Comparison of ENCODE assay signal across 10 cellular contexts in the genomic region with DNA sequence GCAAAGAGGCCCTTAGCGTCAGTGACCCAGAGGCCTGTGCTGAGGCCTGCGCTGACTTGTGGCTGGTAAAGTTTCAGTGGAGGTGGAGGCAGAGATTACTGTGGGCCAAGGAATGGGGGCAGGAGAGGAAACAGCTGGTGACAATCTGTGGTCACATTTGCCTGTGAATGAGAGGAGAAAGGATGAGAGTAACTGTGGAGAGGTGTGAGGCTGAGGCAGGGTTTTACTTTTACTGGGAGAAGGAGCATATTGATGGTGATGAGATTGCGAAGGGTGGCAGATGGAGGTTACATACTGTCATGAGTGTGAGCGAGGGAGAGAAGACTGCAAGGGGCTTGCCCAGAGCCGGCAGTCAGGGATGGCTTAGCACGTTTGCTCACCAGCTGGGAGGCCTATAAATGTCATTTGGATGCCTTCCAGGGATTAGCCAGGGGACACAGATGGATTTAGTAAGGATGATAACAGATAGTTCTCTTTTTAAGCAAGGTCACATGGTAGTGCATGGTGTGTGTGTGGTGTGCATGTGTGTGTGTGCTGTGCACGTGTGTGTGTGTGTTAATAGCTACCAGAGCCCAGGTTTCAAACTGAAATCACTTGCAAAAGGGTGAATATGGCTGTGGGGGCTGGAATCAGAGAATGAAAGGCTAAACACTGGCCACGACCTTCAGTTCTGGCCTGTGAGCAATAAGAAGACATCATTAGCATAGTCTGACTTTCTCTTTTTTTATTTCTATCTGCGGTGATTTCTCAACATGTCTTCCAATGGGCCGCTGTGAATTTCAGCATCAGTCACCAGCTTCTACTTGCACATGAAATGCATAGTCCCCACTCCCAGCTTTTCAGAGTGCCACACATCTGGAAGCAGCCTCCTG.
A peak's percentile ranks its signal among the peaks of the same experiment; 100 is the strongest.
DNase-seq lines count a peak whose midpoint lies in the region; TF ChIP-seq lines count a peak whose summit lies in the region.
"Had no signal": no experiment of that assay in that cellular context is flagged by ENCODE, and none has a peak within 500 bp of the region (broad histone marks: within the 10 kb centered on the region; RNA-seq: fewer than 3 reads in every experiment).

No MANE protein-coding gene starts in this region.

- H3K27ac ChIP-seq in BLaER1 treated with 17β-estradiol and CSF1 and Interleukin-3, amounts not matched to agents 10 nM and 100 nM = no peak overlapping the region

- peaks cover 0 to 6% (median 0%) of the 10 kb centered on the region in 11 experiments; a peak in 2 of 22 replicates for H4K20me1 ChIP-seq in BLaER1 treated with 17β-estradiol and CSF1 and Interleukin-3, amounts not matched to agents 10 nM and 100 nM

- H3K9me3 Mint-ChIP-seq in HFFc6 = no peaks in the 10 kb centered on the region; the same call in 1 of the 2 replicates

- H3K4me1 ChIP-seq in BLaER1 treated with 17β-estradiol and CSF1 and Interleukin-3, amounts not matched to agents 10 nM and 100 nM = peaks cover 28 to 63% (median 59%) of the 10 kb centered on the region in 10 experiments

- no peak overlapping the region for H3K4me3 ChIP-seq in BLaER1 treated with 17β-estradiol and CSF1 and Interleukin-3, amounts not matched to agents 10 nM and 100 nM

- H3K4me1 Mint-ChIP-seq in HFFc6 (ENCODE audit: low read depth) = peaks cover 42% of the 10 kb centered on the region

- peaks cover 18% of the 10 kb centered on the region for H3K36me3 Mint-ChIP-seq in HFFc6 (ENCODE audit: low read depth)
- H3K36me3 Mint-ChIP-seq: memory B cell had no signal

- no peaks in the 10 kb centered on the region for H3K36me3 ChIP-seq in BLaER1 treated with 17β-estradiol and CSF1 and Interleukin-3, amounts not matched to agents 10 nM and 100 nM

- no peak for TF ChIP-seq CTCF in HFFc6 (IDR thresholded peaks at IDR 0.05)

- no peaks in the 10 kb centered on the region for H3K27me3 Mint-ChIP-seq in HFFc6 (ENCODE audit: insufficient read depth)

- H3K27ac Mint-ChIP-seq in HFFc6 = peak overlapping the region; percentile 30
- H3K27ac Mint-ChIP-seq: memory B cell had no signal

- H3K9me3 ChIP-seq in BLaER1 treated with 17β-estradiol and CSF1 and Interleukin-3, amounts not matched to agents 10 nM and 100 nM (replicated peaks in 1 of 11) = peaks cover 0 to 3% (median 0%) of the 10 kb centered on the region in 11 experiments; a peak in 4 of 22 replicates

- H3K4me2 ChIP-seq in BLaER1 treated with 17β-estradiol and CSF1 and Interleukin-3, amounts not matched to agents 10 nM and 100 nM = peak overlapping the region in 10 of 11 experiments; percentile 11 to 88 (median 68); a peak in 17 of 22 replicates

- peak overlapping the region; percentile 9 for H3K4me3 Mint-ChIP-seq in HFFc6
- H3K4me3 Mint-ChIP-seq: memory B cell had no signal

- DNase-seq in HFFc6 (peak; percentile 15), islet precursor cell (peak; percentile 70), dermis blood vessel endothelial cell (no peak), HuH-7.5 (ENCODE audit: low spot score) (no peak), glomerular visceral epithelial cell (ENCODE audit: extremely low spot score) (no peak), NCI-H510A (lab: John Stamatoyannopoulos, UW) (no peak)
- peak; percentile 22 for DNase-seq in activated CD8-positive, alpha-beta memory T cell treated with anti-CD3 and anti-CD28 coated beads, Interleukin-2, amount 50 U/mL, for 48 hours
- DNase-seq: T1000 had no signal

- H3K27me3 ChIP-seq in BLaER1 treated with 17β-estradiol and CSF1 and Interleukin-3, amounts not matched to agents 10 nM and 100 nM = no peaks in the 10 kb centered on the region

- peak overlapping the region in 1 of 11 experiments; percentile 34; a peak in 1 of 22 replicates for H3K9ac ChIP-seq in BLaER1 treated with 17β-estradiol and CSF1 and Interleukin-3, amounts not matched to agents 10 nM and 100 nM

Comparison
In these comparisons a context has a peak if more than half of its experiments do, and no peak if none do; other contexts are left out.
1. DNase-seq: peak in HFFc6 (single experiment), activated CD8-positive, alpha-beta memory T cell treated with anti-CD3 and anti-CD28 coated beads, Interleukin-2, amount 50 U/mL, for 48 hours (single experiment) and islet precursor cell (single experiment); none in dermis blood vessel endothelial cell (single experiment), HuH-7.5 (single experiment), glomerular visceral epithelial cell (single experiment) and NCI-H510A (single experiment).